17 cellular contexts compared by ENCODE assay signal in genomic region chr18:75545189-75545588, GRCh38.
DNase-seq lines count a peak whose midpoint lies in the region; ATAC-seq, FAIRE-seq and TF ChIP-seq lines count a peak whose summit lies in the region.
"Had no signal": no experiment of that assay in that cellular context is flagged by ENCODE, and none has a peak within 500 bp of the region (broad histone marks: within the 10 kb centered on the region; RNA-seq: fewer than 3 reads in every experiment).

No MANE protein-coding gene starts in this region.

- H3K27ac Mint-ChIP-seq in astrocyte (ENCODE audit: unreplicated experiment): no peak overlapping the region
- H3K27ac Mint-ChIP-seq: CD8-positive, alpha-beta memory T cell; GM23338 had no signal

- peaks cover 27% of the 10 kb centered on the region for H3F3A ChIP-seq in GM23248 (ENCODE audit: insufficient read depth)

- TF ChIP-seq CTCF in astrocyte (IDR thresholded peaks at IDR 0.05; ENCODE audit: insufficient read depth, low read depth, low read length) (no peak), fibroblast of villous mesenchyme (IDR thresholded peaks at IDR 0.05; ENCODE audit: insufficient read depth, low read depth, low read length) (no peak), sigmoid colon (IDR thresholded peaks at IDR 0.05) (no peak)

- H3K27me3 ChIP-seq in GM23248 (replicated peaks; ENCODE audit: insufficient read depth) (peaks cover 18% of the 10 kb centered on the region), astrocyte (ENCODE audit: insufficient read depth, low read length) (no peaks in the 10 kb centered on the region), sigmoid colon (no peaks in the 10 kb centered on the region)
- H3K27me3 ChIP-seq: BLaER1 had no signal

- H3K4me2 ChIP-seq in GM23248 (ENCODE audit: unreplicated experiment): peak overlapping the region; percentile 49
- H3K4me2 ChIP-seq in astrocyte (ENCODE audit: low read length): peak overlapping the region; percentile 20
- H3K4me2 ChIP-seq: BLaER1, GM23338 had no signal

- peaks cover 13% of the 10 kb centered on the region for H3K4me1 Mint-ChIP-seq in astrocyte (ENCODE audit: low read depth, unreplicated experiment)
- H3K4me1 Mint-ChIP-seq: CD8-positive, alpha-beta memory T cell had no signal

- H2AFZ ChIP-seq in GM23248 (no peak overlapping the region), astrocyte (ENCODE audit: low read depth, low read length) (no peak overlapping the region)
- H2AFZ ChIP-seq: GM23338 had no signal

- no peak overlapping the region for H3K4me3 Mint-ChIP-seq in astrocyte (ENCODE audit: unreplicated experiment)
- H3K4me3 Mint-ChIP-seq: CD8-positive, alpha-beta memory T cell; GM23338 had no signal

- no peak for ATAC-seq in GM18505 (IDR thresholded peaks at IDR 0.05; ENCODE audit: unreplicated experiment)
- ATAC-seq: GM23338 had no signal

- H3K27me3 Mint-ChIP-seq in astrocyte (ENCODE audit: low read depth, unreplicated experiment): peaks cover 11% of the 10 kb centered on the region

- no peak for FAIRE-seq in astrocyte (lab: Jason Lieb, UNC)
- FAIRE-seq: GM12892 had no signal

- H3K9me3 Mint-ChIP-seq in astrocyte (ENCODE audit: unreplicated experiment): peaks cover 3% of the 10 kb centered on the region

- H3K36me3 ChIP-seq in GM23248 (ENCODE audit: low read depth) (no peaks in the 10 kb centered on the region), astrocyte (ENCODE audit: insufficient read depth, low read length) (no peaks in the 10 kb centered on the region), sigmoid colon (no peaks in the 10 kb centered on the region)
- H3K36me3 ChIP-seq: BLaER1 had no signal

- 0 out of 2 replicates have a peak overlapping the region, but pooled peaks have one; percentile 28 for H3K4me3 ChIP-seq in GM23248
- no peak overlapping the region for H3K4me3 ChIP-seq in astrocyte (ENCODE audit: insufficient read depth, low read depth, low read length)
- H3K4me3 ChIP-seq in fibroblast of villous mesenchyme (ENCODE audit: low read depth, low read length): no peak overlapping the region
- H3K4me3 ChIP-seq in sigmoid colon: peak overlapping the region in 1 of 4 donors; percentile 13
- H3K4me3 ChIP-seq: BLaER1, GM23338 had no signal

- intact Hi-C loops in sigmoid colon (cut with DNase I): no loop called here

- TF ChIP-seq EP300 in sigmoid colon (IDR thresholded peaks at IDR 0.05): no peak

- in situ Hi-C loops in GM23248 (cut with MboI): no loop called here
- in situ Hi-C loops in ACHN (cut with HindIII; ENCODE audit: low pct_ligation_motif_present, low pct_unique_long_range_greater_than_20kb, low sequenced_read_pairs): no loop called here

- H4K20me1 ChIP-seq in GM23248 (ENCODE audit: insufficient read depth) (no peaks in the 10 kb centered on the region), astrocyte (ENCODE audit: insufficient read depth, low read length) (no peaks in the 10 kb centered on the region)
- H4K20me1 ChIP-seq: BLaER1 had no signal

- TF ChIP-seq POLR2A in sigmoid colon (IDR thresholded peaks at IDR 0.05) (no peak), GM18505 (IDR thresholded peaks at IDR 0.05; ENCODE audit: borderline replicate concordance, extremely low read depth, insufficient read depth, insufficient read length) (no peak)

- H3K9me3 ChIP-seq in GM23248 (ENCODE audit: low read depth) (no peaks in the 10 kb centered on the region), astrocyte (ENCODE audit: insufficient read depth, low read depth, low read length) (no peaks in the 10 kb centered on the region), sigmoid colon (no peaks in the 10 kb centered on the region)
- H3K9me3 ChIP-seq: BLaER1, Caco-2 had no signal

- no peaks in the 10 kb centered on the region for H3K36me3 Mint-ChIP-seq in astrocyte (ENCODE audit: low read depth, unreplicated experiment)
- H3K36me3 Mint-ChIP-seq: CD8-positive, alpha-beta memory T cell had no signal

- 69 to 71% methylated on average over 6 of the region's 6 CpGs for WGBS in GM23248 (ENCODE audit: low coverage in 1 of 2, low lambda C conversion rate in 2 of 2, missing lambda C conversion rate in 2 of 2), 2 experiments
- WGBS in sigmoid colon, 2 donors: 72 to 89% methylated on average over 6 of the region's 6 CpGs

- H3K4me1 ChIP-seq in GM23248 (ENCODE audit: insufficient read depth) (peaks cover 19% of the 10 kb centered on the region), astrocyte (ENCODE audit: insufficient read depth, low read length) (peaks cover 11% of the 10 kb centered on the region), sigmoid colon (peaks cover 0 to 16% (median 12%) of the 10 kb centered on the region in 4 donors)
- H3K4me1 ChIP-seq: Caco-2 had no signal

- H3K9ac ChIP-seq in GM23248 (no peak overlapping the region), astrocyte (ENCODE audit: low read length) (no peak overlapping the region)
- H3K9ac ChIP-seq: BLaER1 had no signal

- H3K79me2 ChIP-seq in GM23248 (ENCODE audit: insufficient read depth) (no peaks in the 10 kb centered on the region), astrocyte (ENCODE audit: insufficient read depth, low read length) (no peaks in the 10 kb centered on the region)

- H3K9me2 ChIP-seq in GM23248 (ENCODE audit: insufficient read depth): no peaks in the 10 kb centered on the region

- H3K27ac ChIP-seq in GM23248 (no peak overlapping the region), astrocyte (ENCODE audit: low read depth, low read length) (no peak overlapping the region), sigmoid colon (peak overlapping the region in 3 of 4 donors; percentile 45 to 54 (median 49))
- H3K27ac ChIP-seq: 22Rv1, BLaER1 had no signal

- DNase-seq in GM23248 (peak; percentile 18), astrocyte (ENCODE audit: low read depth) (no peak), fibroblast of villous mesenchyme (ENCODE audit: low read depth) (peak; percentile 26), sigmoid colon (no peak), ACHN (no peak)
- DNase-seq in effector CD8-positive, alpha-beta T cell (lab: John Stamatoyannopoulos, UW): no peak
- DNase-seq: AML-193; Caco-2; CD8-positive, alpha-beta memory T cell; DND-41; GDM1; H7 had no signal

Comparison
In these comparisons a context has a peak if more than half of its experiments do, and no peak if none do; other contexts are left out.
1. DNase-seq: peak in GM23248 (single experiment) and fibroblast of villous mesenchyme (single experiment); none in astrocyte (single experiment), sigmoid colon (single experiment), effector CD8-positive, alpha-beta T cell (single experiment) and ACHN (single experiment).
2. H3K27ac ChIP-seq: peak in sigmoid colon (3 of 4); none in GM23248 (single experiment) and astrocyte (single experiment).